ENCODE assay signal across 1 cellular context in genomic region chr2:9630750-9631483, GRCh38.
A peak's percentile ranks its signal among the peaks of the same experiment; 100 is the strongest.
TF ChIP-seq lines count a peak whose summit lies in the region.

YWHAQ (minus strand) TSS chr2:9630997; CDS start chr2:9630452, 545 bp downstream.

TF ChIP-seq in K562, 482 proteins besides CTCF, POLR2A, EP300 and RAD21 (continued from another document):
- peak; percentile 86 for TF ChIP-seq SP2 (IDR thresholded peaks at IDR 0.05; ENCODE audit: extremely low read depth, low read depth, low read length, poor library complexity, severe bottlenecking)
- TF ChIP-seq RFX7 (CRISPR knock-in tag; IDR thresholded peaks at IDR 0.05), result no peak
- peak; percentile 89 for TF ChIP-seq FOXJ2 (tag; IDR thresholded peaks at IDR 0.05)
